Comparison of ENCODE assay signal across 1 cellular context in the genomic region with DNA sequence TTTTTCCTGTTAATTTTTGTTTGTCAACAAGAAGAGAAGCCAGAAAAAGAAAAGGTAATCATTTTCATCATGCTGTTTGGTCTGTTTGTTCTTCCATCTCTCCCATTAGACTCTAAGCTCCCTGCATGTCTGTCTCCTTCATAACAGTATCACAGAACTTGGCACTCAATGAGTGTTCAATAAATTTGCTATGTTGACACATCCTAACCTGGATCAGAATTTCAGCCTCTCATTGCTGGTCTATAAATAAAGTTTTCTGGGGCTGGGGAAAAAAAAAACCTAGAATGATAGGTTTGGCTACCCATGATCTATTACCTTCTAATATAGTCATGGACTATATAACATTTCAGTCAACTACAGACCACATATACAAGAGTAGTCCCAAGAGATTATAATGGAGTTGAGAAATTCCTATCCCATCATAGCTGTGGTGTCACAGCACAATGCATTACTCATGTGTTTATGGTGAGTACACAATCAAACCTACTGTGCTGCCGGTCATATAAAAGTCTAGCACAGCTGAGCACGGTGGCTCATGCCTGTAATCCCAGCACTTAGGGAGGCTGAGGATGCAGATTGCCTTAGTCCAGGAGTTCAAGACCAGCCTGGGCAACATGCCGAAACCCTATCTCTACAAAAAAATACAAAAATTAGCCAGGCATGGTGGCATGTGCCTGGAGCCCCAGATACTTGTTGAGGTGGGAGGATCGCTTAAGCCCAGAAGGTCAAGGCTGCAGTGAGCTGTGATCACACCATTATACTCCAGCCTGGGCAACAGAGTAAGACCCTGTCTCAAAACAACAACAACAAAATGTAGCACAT.
TF ChIP-seq lines count a peak whose summit lies in the region.

No MANE protein-coding gene starts in this region.

TF ChIP-seq in HEK293, 187 proteins besides CTCF, POLR2A, EP300 and RAD21 (continued from another document and continues in another):
- 0 out of 2 replicates have a peak, but pooled peaks have one; percentile 23 for TF ChIP-seq ZNF239 (tag by site-specific recombination; IDR thresholded peaks at IDR 0.05)
- TF ChIP-seq, protein P1, sequence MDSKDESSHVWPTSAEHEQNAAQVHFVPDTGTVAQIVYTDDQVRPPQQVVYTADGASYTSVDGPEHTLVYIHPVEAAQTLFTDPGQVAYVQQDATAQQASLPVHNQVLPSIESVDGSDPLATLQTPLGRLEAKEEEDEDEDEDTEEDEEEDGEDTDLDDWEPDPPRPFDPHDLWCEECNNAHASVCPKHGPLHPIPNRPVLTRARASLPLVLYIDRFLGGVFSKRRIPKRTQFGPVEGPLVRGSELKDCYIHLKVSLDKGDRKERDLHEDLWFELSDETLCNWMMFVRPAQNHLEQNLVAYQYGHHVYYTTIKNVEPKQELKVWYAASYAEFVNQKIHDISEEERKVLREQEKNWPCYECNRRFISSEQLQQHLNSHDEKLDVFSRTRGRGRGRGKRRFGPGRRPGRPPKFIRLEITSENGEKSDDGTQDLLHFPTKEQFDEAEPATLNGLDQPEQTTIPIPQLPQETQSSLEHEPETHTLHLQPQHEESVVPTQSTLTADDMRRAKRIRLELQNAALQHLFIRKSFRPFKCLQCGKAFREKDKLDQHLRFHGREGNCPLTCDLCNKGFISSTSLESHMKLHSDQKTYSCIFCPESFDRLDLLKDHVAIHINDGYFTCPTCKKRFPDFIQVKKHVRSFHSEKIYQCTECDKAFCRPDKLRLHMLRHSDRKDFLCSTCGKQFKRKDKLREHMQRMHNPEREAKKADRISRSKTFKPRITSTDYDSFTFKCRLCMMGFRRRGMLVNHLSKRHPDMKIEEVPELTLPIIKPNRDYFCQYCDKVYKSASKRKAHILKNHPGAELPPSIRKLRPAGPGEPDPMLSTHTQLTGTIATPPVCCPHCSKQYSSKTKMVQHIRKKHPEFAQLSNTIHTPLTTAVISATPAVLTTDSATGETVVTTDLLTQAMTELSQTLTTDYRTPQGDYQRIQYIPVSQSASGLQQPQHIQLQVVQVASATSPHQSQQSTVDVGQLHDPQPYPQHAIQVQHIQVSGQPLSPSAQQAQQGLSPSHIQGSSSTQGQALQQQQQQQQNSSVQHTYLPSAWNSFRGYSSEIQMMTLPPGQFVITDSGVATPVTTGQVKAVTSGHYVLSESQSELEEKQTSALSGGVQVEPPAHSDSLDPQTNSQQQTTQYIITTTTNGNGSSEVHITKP (tag by site-specific recombination; IDR thresholded peaks at IDR 0.05): no peak; the same call in 1 of the 2 replicates
- peak; percentile 89 for TF ChIP-seq ZBTB17 (tag by site-specific recombination; IDR thresholded peaks at IDR 0.05)
- no peak for TF ChIP-seq ZNF112 (tag by site-specific recombination; IDR thresholded peaks at IDR 0.05)
- TF ChIP-seq, protein P2, sequence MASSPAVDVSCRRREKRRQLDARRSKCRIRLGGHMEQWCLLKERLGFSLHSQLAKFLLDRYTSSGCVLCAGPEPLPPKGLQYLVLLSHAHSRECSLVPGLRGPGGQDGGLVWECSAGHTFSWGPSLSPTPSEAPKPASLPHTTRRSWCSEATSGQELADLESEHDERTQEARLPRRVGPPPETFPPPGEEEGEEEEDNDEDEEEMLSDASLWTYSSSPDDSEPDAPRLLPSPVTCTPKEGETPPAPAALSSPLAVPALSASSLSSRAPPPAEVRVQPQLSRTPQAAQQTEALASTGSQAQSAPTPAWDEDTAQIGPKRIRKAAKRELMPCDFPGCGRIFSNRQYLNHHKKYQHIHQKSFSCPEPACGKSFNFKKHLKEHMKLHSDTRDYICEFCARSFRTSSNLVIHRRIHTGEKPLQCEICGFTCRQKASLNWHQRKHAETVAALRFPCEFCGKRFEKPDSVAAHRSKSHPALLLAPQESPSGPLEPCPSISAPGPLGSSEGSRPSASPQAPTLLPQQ (tag by site-specific recombination; IDR thresholded peaks at IDR 0.05): 0 out of 2 replicates have a peak, but pooled peaks have one; percentile 53
- TF ChIP-seq KLF10 (tag by site-specific recombination; IDR thresholded peaks at IDR 0.05): peak; percentile 74
- TF ChIP-seq ZNF221 (tag by site-specific recombination; IDR thresholded peaks at IDR 0.05; ENCODE audit: borderline replicate concordance): peak; percentile 33; the same call in 1 of the 2 replicates
- peak; percentile 44; the same call in 1 of the 2 replicates for TF ChIP-seq ZNF146 (tag by site-specific recombination; IDR thresholded peaks at IDR 0.05)
- TF ChIP-seq ZNF2 (tag by site-specific recombination; IDR thresholded peaks at IDR 0.05): peak; percentile 92
- peak; percentile 85; the same call in 1 of the 2 replicates for TF ChIP-seq ZNF561 (tag by site-specific recombination; IDR thresholded peaks at IDR 0.05; ENCODE audit: borderline replicate concordance)
- peak; percentile 97 for TF ChIP-seq SP7 (tag by site-specific recombination; IDR thresholded peaks at IDR 0.05)
- TF ChIP-seq ZNF776 (tag by site-specific recombination; IDR thresholded peaks at IDR 0.05; ENCODE audit: borderline replicate concordance): no peak
- TF ChIP-seq ZNF366 (tag by site-specific recombination; conservative IDR thresholded peaks at IDR 0.05): peak; percentile 57; the same call in 1 of the 2 replicates
- TF ChIP-seq, protein P3, sequence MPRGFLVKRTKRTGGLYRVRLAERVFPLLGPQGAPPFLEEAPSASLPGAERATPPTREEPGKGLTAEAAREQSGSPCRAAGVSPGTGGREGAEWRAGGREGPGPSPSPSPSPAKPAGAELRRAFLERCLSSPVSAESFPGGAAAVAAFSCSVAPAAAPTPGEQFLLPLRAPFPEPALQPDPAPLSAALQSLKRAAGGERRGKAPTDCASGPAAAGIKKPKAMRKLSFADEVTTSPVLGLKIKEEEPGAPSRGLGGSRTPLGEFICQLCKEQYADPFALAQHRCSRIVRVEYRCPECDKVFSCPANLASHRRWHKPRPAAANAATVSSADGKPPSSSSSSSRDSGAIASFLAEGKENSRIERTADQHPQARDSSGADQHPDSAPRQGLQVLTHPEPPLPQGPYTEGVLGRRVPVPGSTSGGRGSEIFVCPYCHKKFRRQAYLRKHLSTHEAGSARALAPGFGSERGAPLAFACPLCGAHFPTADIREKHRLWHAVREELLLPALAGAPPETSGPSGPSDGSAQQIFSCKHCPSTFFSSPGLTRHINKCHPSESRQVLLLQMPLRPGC (tag by site-specific recombination; IDR thresholded peaks at IDR 0.05): peak; percentile 97
- peak; percentile 94 for TF ChIP-seq ZNF24 (tag by site-specific recombination; IDR thresholded peaks at IDR 0.05)
- TF ChIP-seq, protein P4, sequence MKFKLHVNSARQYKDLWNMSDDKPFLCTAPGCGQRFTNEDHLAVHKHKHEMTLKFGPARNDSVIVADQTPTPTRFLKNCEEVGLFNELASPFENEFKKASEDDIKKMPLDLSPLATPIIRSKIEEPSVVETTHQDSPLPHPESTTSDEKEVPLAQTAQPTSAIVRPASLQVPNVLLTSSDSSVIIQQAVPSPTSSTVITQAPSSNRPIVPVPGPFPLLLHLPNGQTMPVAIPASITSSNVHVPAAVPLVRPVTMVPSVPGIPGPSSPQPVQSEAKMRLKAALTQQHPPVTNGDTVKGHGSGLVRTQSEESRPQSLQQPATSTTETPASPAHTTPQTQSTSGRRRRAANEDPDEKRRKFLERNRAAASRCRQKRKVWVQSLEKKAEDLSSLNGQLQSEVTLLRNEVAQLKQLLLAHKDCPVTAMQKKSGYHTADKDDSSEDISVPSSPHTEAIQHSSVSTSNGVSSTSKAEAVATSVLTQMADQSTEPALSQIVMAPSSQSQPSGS (tag by site-specific recombination; IDR thresholded peaks at IDR 0.05; ENCODE audit: low read depth): peak; percentile 83
- peak; percentile 77 for TF ChIP-seq GFI1B (tag by site-specific recombination; IDR thresholded peaks at IDR 0.05)
- TF ChIP-seq ZNF214 (tag by site-specific recombination; IDR thresholded peaks at IDR 0.05; ENCODE audit: borderline replicate concordance): no peak
- TF ChIP-seq, protein P5, sequence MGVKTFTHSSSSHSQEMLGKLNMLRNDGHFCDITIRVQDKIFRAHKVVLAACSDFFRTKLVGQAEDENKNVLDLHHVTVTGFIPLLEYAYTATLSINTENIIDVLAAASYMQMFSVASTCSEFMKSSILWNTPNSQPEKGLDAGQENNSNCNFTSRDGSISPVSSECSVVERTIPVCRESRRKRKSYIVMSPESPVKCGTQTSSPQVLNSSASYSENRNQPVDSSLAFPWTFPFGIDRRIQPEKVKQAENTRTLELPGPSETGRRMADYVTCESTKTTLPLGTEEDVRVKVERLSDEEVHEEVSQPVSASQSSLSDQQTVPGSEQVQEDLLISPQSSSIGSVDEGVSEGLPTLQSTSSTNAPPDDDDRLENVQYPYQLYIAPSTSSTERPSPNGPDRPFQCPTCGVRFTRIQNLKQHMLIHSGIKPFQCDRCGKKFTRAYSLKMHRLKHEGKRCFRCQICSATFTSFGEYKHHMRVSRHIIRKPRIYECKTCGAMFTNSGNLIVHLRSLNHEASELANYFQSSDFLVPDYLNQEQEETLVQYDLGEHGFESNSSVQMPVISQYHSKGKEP (tag by site-specific recombination; IDR thresholded peaks at IDR 0.05): peak; percentile 91
- peak; percentile 42; the same call in 1 of the 2 replicates for TF ChIP-seq SCRT2 (tag by site-specific recombination; IDR thresholded peaks at IDR 0.05)
- TF ChIP-seq ZNF501 (tag by site-specific recombination; IDR thresholded peaks at IDR 0.05): 0 out of 2 replicates have a peak, but pooled peaks have one; percentile 28
- TF ChIP-seq SP3 (tag by site-specific recombination; IDR thresholded peaks at IDR 0.05): 0 out of 2 replicates have a peak, but pooled peaks have one; percentile 25
- no peak; the same call in 1 of the 2 replicates for TF ChIP-seq ZFP69B (tag by site-specific recombination; IDR thresholded peaks at IDR 0.05)
- TF ChIP-seq, protein P6, sequence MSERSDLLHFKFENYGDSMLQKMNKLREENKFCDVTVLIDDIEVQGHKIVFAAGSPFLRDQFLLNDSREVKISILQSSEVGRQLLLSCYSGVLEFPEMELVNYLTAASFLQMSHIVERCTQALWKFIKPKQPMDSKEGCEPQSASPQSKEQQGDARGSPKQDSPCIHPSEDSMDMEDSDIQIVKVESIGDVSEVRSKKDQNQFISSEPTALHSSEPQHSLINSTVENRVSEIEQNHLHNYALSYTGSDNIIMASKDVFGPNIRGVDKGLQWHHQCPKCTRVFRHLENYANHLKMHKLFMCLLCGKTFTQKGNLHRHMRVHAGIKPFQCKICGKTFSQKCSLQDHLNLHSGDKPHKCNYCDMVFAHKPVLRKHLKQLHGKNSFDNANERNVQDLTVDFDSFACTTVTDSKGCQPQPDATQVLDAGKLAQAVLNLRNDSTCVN (tag by site-specific recombination; optimal IDR thresholded peaks at IDR 0.05): no peak
- peak; percentile 85 for TF ChIP-seq MZF1 (tag by site-specific recombination; IDR thresholded peaks at IDR 0.05; ENCODE audit: borderline replicate concordance)
- TF ChIP-seq, protein P7, sequence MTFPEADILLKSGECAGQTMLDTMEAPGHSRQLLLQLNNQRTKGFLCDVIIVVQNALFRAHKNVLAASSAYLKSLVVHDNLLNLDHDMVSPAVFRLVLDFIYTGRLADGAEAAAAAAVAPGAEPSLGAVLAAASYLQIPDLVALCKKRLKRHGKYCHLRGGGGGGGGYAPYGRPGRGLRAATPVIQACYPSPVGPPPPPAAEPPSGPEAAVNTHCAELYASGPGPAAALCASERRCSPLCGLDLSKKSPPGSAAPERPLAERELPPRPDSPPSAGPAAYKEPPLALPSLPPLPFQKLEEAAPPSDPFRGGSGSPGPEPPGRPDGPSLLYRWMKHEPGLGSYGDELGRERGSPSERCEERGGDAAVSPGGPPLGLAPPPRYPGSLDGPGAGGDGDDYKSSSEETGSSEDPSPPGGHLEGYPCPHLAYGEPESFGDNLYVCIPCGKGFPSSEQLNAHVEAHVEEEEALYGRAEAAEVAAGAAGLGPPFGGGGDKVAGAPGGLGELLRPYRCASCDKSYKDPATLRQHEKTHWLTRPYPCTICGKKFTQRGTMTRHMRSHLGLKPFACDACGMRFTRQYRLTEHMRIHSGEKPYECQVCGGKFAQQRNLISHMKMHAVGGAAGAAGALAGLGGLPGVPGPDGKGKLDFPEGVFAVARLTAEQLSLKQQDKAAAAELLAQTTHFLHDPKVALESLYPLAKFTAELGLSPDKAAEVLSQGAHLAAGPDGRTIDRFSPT (tag by site-specific recombination; IDR thresholded peaks at IDR 0.05): peak; percentile 93
- no peak for TF ChIP-seq ZNF248 (tag by site-specific recombination; IDR thresholded peaks at IDR 0.05)
- no peak for TF ChIP-seq BCL11B (tag by site-specific recombination; IDR thresholded peaks at IDR 0.05; ENCODE audit: low read depth)
- TF ChIP-seq GLI2 (tag by site-specific recombination; IDR thresholded peaks at IDR 0.05; ENCODE audit: borderline replicate concordance, low read depth): 0 out of 2 replicates have a peak, but pooled peaks have one; percentile 22
- peak; percentile 99 for TF ChIP-seq OSR2 (tag by site-specific recombination; IDR thresholded peaks at IDR 0.05)
- TF ChIP-seq KLF9 (tag by site-specific recombination; IDR thresholded peaks at IDR 0.05; ENCODE audit: low read depth): 0 out of 2 replicates have a peak, but pooled peaks have one; percentile 21
- no peak for TF ChIP-seq ZSCAN16 (tag by site-specific recombination; IDR thresholded peaks at IDR 0.05)
- peak; percentile 50; the same call in 1 of the 2 replicates for TF ChIP-seq ZBTB1 (tag by site-specific recombination; IDR thresholded peaks at IDR 0.05)
- TF ChIP-seq, protein P8, sequence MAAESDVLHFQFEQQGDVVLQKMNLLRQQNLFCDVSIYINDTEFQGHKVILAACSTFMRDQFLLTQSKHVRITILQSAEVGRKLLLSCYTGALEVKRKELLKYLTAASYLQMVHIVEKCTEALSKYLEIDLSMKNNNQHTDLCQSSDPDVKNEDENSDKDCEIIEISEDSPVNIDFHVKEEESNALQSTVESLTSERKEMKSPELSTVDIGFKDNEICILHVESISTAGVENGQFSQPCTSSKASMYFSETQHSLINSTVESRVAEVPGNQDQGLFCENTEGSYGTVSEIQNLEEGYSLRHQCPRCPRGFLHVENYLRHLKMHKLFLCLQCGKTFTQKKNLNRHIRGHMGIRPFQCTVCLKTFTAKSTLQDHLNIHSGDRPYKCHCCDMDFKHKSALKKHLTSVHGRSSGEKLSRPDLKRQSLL (tag by site-specific recombination; IDR thresholded peaks at IDR 0.05): no peak
- TF ChIP-seq, protein P9, sequence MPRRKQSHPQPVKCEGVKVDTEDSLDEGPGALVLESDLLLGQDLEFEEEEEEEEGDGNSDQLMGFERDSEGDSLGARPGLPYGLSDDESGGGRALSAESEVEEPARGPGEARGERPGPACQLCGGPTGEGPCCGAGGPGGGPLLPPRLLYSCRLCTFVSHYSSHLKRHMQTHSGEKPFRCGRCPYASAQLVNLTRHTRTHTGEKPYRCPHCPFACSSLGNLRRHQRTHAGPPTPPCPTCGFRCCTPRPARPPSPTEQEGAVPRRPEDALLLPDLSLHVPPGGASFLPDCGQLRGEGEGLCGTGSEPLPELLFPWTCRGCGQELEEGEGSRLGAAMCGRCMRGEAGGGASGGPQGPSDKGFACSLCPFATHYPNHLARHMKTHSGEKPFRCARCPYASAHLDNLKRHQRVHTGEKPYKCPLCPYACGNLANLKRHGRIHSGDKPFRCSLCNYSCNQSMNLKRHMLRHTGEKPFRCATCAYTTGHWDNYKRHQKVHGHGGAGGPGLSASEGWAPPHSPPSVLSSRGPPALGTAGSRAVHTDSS (tag by site-specific recombination; IDR thresholded peaks at IDR 0.05): peak; percentile 7; the same call in 1 of the 2 replicates
- peak; percentile 67; the same call in 1 of the 2 replicates for TF ChIP-seq ZNF391 (tag by site-specific recombination; IDR thresholded peaks at IDR 0.05; ENCODE audit: borderline replicate concordance, low read depth)
- TF ChIP-seq ZNF184 (tag by site-specific recombination; IDR thresholded peaks at IDR 0.05): peak; percentile 54
- TF ChIP-seq SP2 (tag by site-specific recombination; IDR thresholded peaks at IDR 0.05): 0 out of 2 replicates have a peak, but pooled peaks have one; percentile 9
- TF ChIP-seq ZNF423 (tag by site-specific recombination; IDR thresholded peaks at IDR 0.05): peak; percentile 18; the same call in 1 of the 2 replicates
- peak; percentile 98 for TF ChIP-seq ZNF121 (tag by site-specific recombination; IDR thresholded peaks at IDR 0.05)
- TF ChIP-seq ZNF843 (tag by site-specific recombination; IDR thresholded peaks at IDR 0.05): peak; percentile 79
- TF ChIP-seq IKZF3 (tag by site-specific recombination; IDR thresholded peaks at IDR 0.05): peak; percentile 85
